In genomic region chr3:65548848-65549625, GRCh38 we compare ENCODE assay signal across 11 cellular contexts.
DNase-seq lines count a peak whose midpoint lies in the region; ATAC-seq, FAIRE-seq and TF ChIP-seq lines count a peak whose summit lies in the region.
"Had no signal": no experiment of that assay in that cellular context is flagged by ENCODE, and none has a peak within 500 bp of the region (broad histone marks: within the 10 kb centered on the region; RNA-seq: fewer than 3 reads in every experiment).

No MANE protein-coding gene starts in this region.

- H3K36me3 ChIP-seq in heart right ventricle (no peaks in the 10 kb centered on the region), pancreas (no peaks in the 10 kb centered on the region)
- H3K36me3 ChIP-seq in CD8-positive, alpha-beta memory T cell (ENCODE audit: insufficient read depth, low read length): no peaks in the 10 kb centered on the region

- H3K4me3 Mint-ChIP-seq in CD8-positive, alpha-beta memory T cell: no peak overlapping the region

- H3K27ac ChIP-seq in heart right ventricle (peak overlapping the region; percentile 5 to 85 (median 60)), pancreas (no peak overlapping the region)
- no peak overlapping the region for H3K27ac ChIP-seq in CD8-positive, alpha-beta memory T cell (ENCODE audit: low read depth, low read length)
- H3K27ac ChIP-seq: body of pancreas had no signal

- TF ChIP-seq CTCF in heart right ventricle (IDR thresholded peaks at IDR 0.05): no peak
- no peak for TF ChIP-seq CTCF in pancreas (IDR thresholded peaks at IDR 0.05)

- H3K4me3 ChIP-seq in heart right ventricle: peak overlapping the region; percentile 45 to 70 (median 67)
- peak overlapping the region in 1 of 4 donors; percentile 22 for H3K4me3 ChIP-seq in pancreas
- no peak overlapping the region for H3K4me3 ChIP-seq in CD8-positive, alpha-beta memory T cell (ENCODE audit: low read length)
- H3K4me3 ChIP-seq: body of pancreas had no signal

- POLR2A ChIA-PET in CD8-positive, alpha-beta memory T cell (lab: Charles Lee): no interaction called here

- no peaks in the 10 kb centered on the region for H3K4me1 Mint-ChIP-seq in CD8-positive, alpha-beta memory T cell

- CTCF ChIA-PET in CD8-positive, alpha-beta memory T cell (lab: Charles Lee): no interaction called here

- H3K36me3 Mint-ChIP-seq in CD8-positive, alpha-beta memory T cell: no peaks in the 10 kb centered on the region

- no peak for FAIRE-seq in pancreas (lab: Jason Lieb, UNC)

- no peak overlapping the region for H3K27ac Mint-ChIP-seq in CD8-positive, alpha-beta memory T cell

- ATAC-seq in SK-N-SH treated with all-trans-retinoic acid at 6 μM for 48 hours: peak; percentile 87
- peak; percentile 78 to 90 (median 84) for ATAC-seq in heart right ventricle
- ATAC-seq in pancreas: peak in 3 of 4 donors; percentile 62 to 68 (median 65)
- ATAC-seq: body of pancreas had no signal

- H3K9me3 ChIP-seq in heart right ventricle: no peaks in the 10 kb centered on the region
- no peaks in the 10 kb centered on the region for H3K9me3 ChIP-seq in pancreas
- no peaks in the 10 kb centered on the region for H3K9me3 ChIP-seq in CD8-positive, alpha-beta memory T cell (ENCODE audit: low read length)
- H3K9me3 ChIP-seq: body of pancreas had no signal

- H3K9me3 Mint-ChIP-seq in CD8-positive, alpha-beta memory T cell: peaks cover 0 to 19% (median 12%) of the 10 kb centered on the region in 5 donors

- intact Hi-C loops in heart right ventricle (cut with DNase I): loop anchor here in 1 of 10 donors (10.0 kb wide), 1 partner anchor 64 kb away; no protein-coding TSS in a partner anchor
- intact Hi-C loops in pancreas (cut with DNase I): no loop called here

- DNase-seq in Ammon's horn (ENCODE audit: low spot score) (peak; percentile 31), heart right ventricle (peak; percentile 17 to 40), pancreas (peak in 3 of 6 donors; percentile 13 to 60 (median 54)), NCI-H128 (lab: John Stamatoyannopoulos, UW; ENCODE audit: unreplicated experiment) (no peak), NCI-H82 treated with DMSO at 0.1 percent for 48 hours (lab: John Stamatoyannopoulos, UW; ENCODE audit: unreplicated experiment) (no peak), mesenteric fat pad (ENCODE audit: low spot score) (no peak)
- DNase-seq in CD8-positive, alpha-beta memory T cell: no peak
- DNase-seq: body of pancreas, DND-41, RPMI8226 had no signal

- WGBS in heart right ventricle, 2 donors: 1 to 2% methylated on average over 62 to 71 of the region's 71 CpGs
- WGBS in pancreas, 2 donors: 28 to 29% methylated on average over 61 to 71 of the region's 71 CpGs

- peaks cover 2 to 15% of the 10 kb centered on the region in 2 donors for H3K27me3 Mint-ChIP-seq in CD8-positive, alpha-beta memory T cell

- H3K4me1 ChIP-seq in heart right ventricle (peaks cover 0 to 55% (median 15%) of the 10 kb centered on the region in 9 donors), pancreas (peaks cover 0 to 6% (median 0%) of the 10 kb centered on the region in 3 donors)
- no peaks in the 10 kb centered on the region for H3K4me1 ChIP-seq in CD8-positive, alpha-beta memory T cell (ENCODE audit: insufficient read depth, low read length)

- H3K27me3 ChIP-seq in heart right ventricle: peaks cover 0 to 14% (median 0%) of the 10 kb centered on the region in 7 donors
- no peaks in the 10 kb centered on the region for H3K27me3 ChIP-seq in pancreas
- no peaks in the 10 kb centered on the region for H3K27me3 ChIP-seq in CD8-positive, alpha-beta memory T cell (ENCODE audit: insufficient read depth, low read length, poor library complexity, severe bottlenecking)
- H3K27me3 ChIP-seq: body of pancreas had no signal

TF ChIP-seq in SK-N-SH treated with all-trans-retinoic acid at 6 μM for 48 hours, 23 proteins besides CTCF, POLR2A, EP300 and RAD21 (continues in another document):
- TF ChIP-seq ZNF70 (CRISPR knock-in tag; IDR thresholded peaks at IDR 0.05) (no peak), RARB (CRISPR knock-in tag; IDR thresholded peaks at IDR 0.05) (no peak), ZNF565 (CRISPR knock-in tag; conservative IDR thresholded peaks at IDR 0.05; ENCODE audit: low read depth) (no peak), ZFP30 (CRISPR knock-in tag; IDR thresholded peaks at IDR 0.05) (no peak), CSDC2 (CRISPR knock-in tag; IDR thresholded peaks at IDR 0.05) (no peak), TSHZ2 (CRISPR knock-in tag; IDR thresholded peaks at IDR 0.05) (no peak), ESRRG (CRISPR knock-in tag; IDR thresholded peaks at IDR 0.05) (no peak), ZNF8 (CRISPR knock-in tag; IDR thresholded peaks at IDR 0.05) (no peak), OSR1 (CRISPR knock-in tag; IDR thresholded peaks at IDR 0.05) (no peak), CREB5 (CRISPR knock-in tag; IDR thresholded peaks at IDR 0.05; ENCODE audit: low read depth) (no peak), POU6F1 (CRISPR knock-in tag; IDR thresholded peaks at IDR 0.05; ENCODE audit: borderline replicate concordance, low read depth) (no peak), TOX (CRISPR knock-in tag; IDR thresholded peaks at IDR 0.05; ENCODE audit: borderline replicate concordance) (no peak), PATZ1 (CRISPR knock-in tag; IDR thresholded peaks at IDR 0.05; ENCODE audit: borderline replicate concordance) (no peak), SNAI2 (CRISPR knock-in tag; IDR thresholded peaks at IDR 0.05) (no peak), ZC3H10 (CRISPR knock-in tag; IDR thresholded peaks at IDR 0.05) (no peak)

Comparison
In these comparisons a context has a peak if more than half of its experiments do, and no peak if none do; other contexts are left out.
1. DNase-seq: peak in Ammon's horn (single experiment) and heart right ventricle (2 of 2); none in NCI-H128 (single experiment), NCI-H82 treated with DMSO at 0.1 percent for 48 hours (single experiment), CD8-positive, alpha-beta memory T cell (0 of 5) and mesenteric fat pad (single experiment).
2. H3K27ac ChIP-seq: peak in heart right ventricle (10 of 10); none in pancreas (0 of 4) and CD8-positive, alpha-beta memory T cell (single experiment).
3. Peak in every context shown above with its lines, with median percentiles within 50 percentile points of each other: ATAC-seq.